8 cellular contexts compared by ENCODE assay signal in genomic region chr2:74472086-74472944, GRCh38. TPM values are rescaled to one million over a fixed set of nuclear protein-coding genes. Genes with fewer than 3 reads are reported as not detected.
DNase-seq lines count a peak whose midpoint lies in the region; ATAC-seq and TF ChIP-seq lines count a peak whose summit lies in the region.

TSS of gene MRPL53 (minus strand) at chr2:74472680. CDS start at chr2:74472660, 20 bp downstream.

- peaks cover 23% of the 10 kb centered on the region for H3K4me1 Mint-ChIP-seq in activated B cell treated with CpG ODN at 0.5 μM for 24 hours

- no peaks in the 10 kb centered on the region for H3K27me3 ChIP-seq in spleen (replicated peaks in 1 of 7)

- WGBS in spleen, 5 donors = 0 to 1% (median 0%) methylated on average over 55 to 66 of the region's 66 CpGs

- in situ Hi-C loops in ACHN (cut with HindIII; ENCODE audit: low pct_ligation_motif_present, low pct_unique_long_range_greater_than_20kb, low sequenced_read_pairs) = no loop called here

- peak; percentile 85 for ATAC-seq in GM18868 (IDR thresholded peaks at IDR 0.05; ENCODE audit: unreplicated experiment)
- ATAC-seq in HG03103 (IDR thresholded peaks at IDR 0.05; ENCODE audit: low read depth, unreplicated experiment) = peak; percentile 83
- peak; percentile 89 for ATAC-seq in activated B cell treated with CpG ODN at 0.5 μM for 24 hours (ENCODE audit: low read depth)

- peak; percentile 96 for DNase-seq in ACHN
- DNase-seq in NCI-H226 = peak; percentile 91
- peak; percentile 91 for DNase-seq in activated B cell treated with CpG ODN at 0.5 μM for 24 hours
- peak; percentile 95 to 96 for DNase-seq in cardiac fibroblast (ENCODE audit: low read depth in 2 of 2)
- peak; percentile 97 for DNase-seq in inferior parietal cortex (ENCODE audit: extremely low spot score)
- peak; percentile 98 for DNase-seq in spleen

- peak within 1 kb of the TSS; percentile 77 to 93 (median 91) for H3K27ac ChIP-seq in spleen

- H3K9me3 ChIP-seq in spleen = no peaks in the 10 kb centered on the region

- peaks cover 18 to 43% (median 25%) of the 10 kb centered on the region in 6 donors for H3K4me1 ChIP-seq in spleen

- H3K9me3 Mint-ChIP-seq in activated B cell treated with CpG ODN at 0.5 μM for 24 hours = no peaks in the 10 kb centered on the region

- peak within 1 kb of the TSS; percentile 97 for H3K27ac Mint-ChIP-seq in activated B cell treated with CpG ODN at 0.5 μM for 24 hours

- H3K4me3 Mint-ChIP-seq in activated B cell treated with CpG ODN at 0.5 μM for 24 hours = peak within 1 kb of the TSS; percentile 97

- peak within 1 kb of the TSS; percentile 67 to 81 for H3K4me3 ChIP-seq in cardiac fibroblast (replicated peaks in 1 of 2; ENCODE audit: low read depth in 2 of 2, low read length in 2 of 2)
- peak within 1 kb of the TSS; percentile 54 to 78 (median 71) for H3K4me3 ChIP-seq in spleen

- H3K36me3 Mint-ChIP-seq in activated B cell treated with CpG ODN at 0.5 μM for 24 hours (ENCODE audit: low read depth) = peaks cover 40% of the 10 kb centered on the region

- CTCF ChIA-PET in activated B cell treated with CpG ODN at 0.5 μM for 24 hours (lab: Charles Lee) = interaction anchor here (0.6 to 1.8 kb wide), 7 partner anchors 9 to 81 kb away, joined by 3 to 15 read pairs (median 3); partner anchors contain the start of genes CCDC142, INO80B, TTC31 and WBP1

- peaks cover 0 to 44% (median 19%) of the 10 kb centered on the region in 6 donors for H3K36me3 ChIP-seq in spleen

- intact Hi-C loops in activated B cell treated with CpG ODN at 0.5 μM for 24 hours (cut with micrococcal nuclease) = loop anchor here (1.0 to 5.0 kb wide), 5 partner anchors 8 to 57 kb away; partner anchors contain the start of genes AUP1, C2orf81, CCDC142 and HTRA2
- intact Hi-C loops in spleen (cut with DNase I; ENCODE audit: low total_unique reads) = no loop called here

- no peaks in the 10 kb centered on the region for H3K27me3 Mint-ChIP-seq in activated B cell treated with CpG ODN at 0.5 μM for 24 hours

- POLR2A ChIA-PET in activated B cell treated with CpG ODN at 0.5 μM for 24 hours (lab: Charles Lee) = interaction anchor here (0.6 to 4.6 kb wide), 18 partner anchors 10 to 294 kb away, joined by 3 to 127 read pairs (median 4); partner anchors contain the start of genes AUP1, C2orf81, CCDC142 and DQX1

- TF ChIP-seq CTCF in activated B cell treated with CpG ODN at 0.5 μM for 24 hours (IDR thresholded peaks at IDR 0.05) = no peak
- TF ChIP-seq CTCF in cardiac fibroblast (IDR thresholded peaks at IDR 0.05; ENCODE audit: low read depth, low read length) = no peak
- peak in 3 of 11 experiments; percentile 10 to 31 (median 20) for TF ChIP-seq CTCF in spleen (IDR thresholded peaks at IDR 0.05 in 8 of 11, conservative IDR thresholded peaks at IDR 0.05 in 3 of 11)

- peak; percentile 78 to 92 (median 82) for TF ChIP-seq POLR2A in spleen (IDR thresholded peaks at IDR 0.05)

RNA-seq across cellular contexts. Expression of gene MRPL53, which starts in this region (rescaled TPM):
- 86.9 and 98.8 TPM in 2 replicates for total RNA-seq in activated B cell treated with CpG ODN at 0.5 μM for 24 hours
- total RNA-seq in spleen = 10 to 100 TPM; 13.0 to 74.3 (median 61.7) TPM
- 10 to 100 TPM; 69.4 to 86.7 (median 78.6) TPM for polyA plus RNA-seq in spleen

Comparison
In these comparisons a context has a peak if more than half of its experiments do, and no peak if none do; other contexts are left out.
1. Peak in every context shown above with its lines: DNase-seq, ATAC-seq, H3K4me3 ChIP-seq and H3K27ac ChIP-seq.